Comparison of ENCODE assay signal across 1 cellular context in genomic region chr4:143252478-143252877, GRCh38.
TF ChIP-seq lines count a peak whose summit lies in the region.

No MANE protein-coding gene starts in this region.

TF ChIP-seq in HCT116, 20 proteins besides CTCF, POLR2A, EP300 and RAD21 (continued from another document):
- TF ChIP-seq ZBTB33 (IDR thresholded peaks at IDR 0.05; ENCODE audit: extremely low read depth, insufficient replicate concordance, low read length): no peak
